In genomic region chr14:23562822-23563472, GRCh38 we compare ENCODE assay signal across 9 cellular contexts. TPM values are rescaled to one million over a fixed set of nuclear protein-coding genes. Genes with fewer than 3 reads are reported as not detected.
A peak's percentile ranks its signal among the peaks of the same experiment; 100 is the strongest.
DNase-seq lines count a peak whose midpoint lies in the region; ATAC-seq and TF ChIP-seq lines count a peak whose summit lies in the region.
"Had no signal": no experiment of that assay in that cellular context is flagged by ENCODE, and none has a peak within 500 bp of the region (broad histone marks: within the 10 kb centered on the region; RNA-seq: fewer than 3 reads in every experiment).

No MANE protein-coding gene starts in this region.

- peak overlapping the region; percentile 27 for H3K27ac ChIP-seq in parathyroid adenoma

- H3K27me3 ChIP-seq in parathyroid adenoma (ENCODE audit: control insufficient read depth, insufficient read depth, low read length) = no peaks in the 10 kb centered on the region

- no peaks in the 10 kb centered on the region for H3K36me3 ChIP-seq in parathyroid adenoma (ENCODE audit: control insufficient read depth, insufficient read depth, low read length)

- no peaks in the 10 kb centered on the region for H3K79me2 ChIP-seq in parathyroid adenoma

- no peak overlapping the region for H3K4me2 ChIP-seq in parathyroid adenoma (ENCODE audit: low read length)

- H3K4me3 ChIP-seq in GM12865 (ENCODE audit: low read depth, low read length) (no peak overlapping the region), epithelial cell of proximal tubule (ENCODE audit: low read depth, low read length) (no peak overlapping the region), parathyroid adenoma (ENCODE audit: low read depth, low read length) (no peak overlapping the region)

- H3K9ac ChIP-seq in parathyroid adenoma = no peak overlapping the region

- TF ChIP-seq CTCF in GM12865 (IDR thresholded peaks at IDR 0.05; ENCODE audit: insufficient read depth, low read depth, low read length, missing control alignments) (peak; percentile 95), epithelial cell of proximal tubule (conservative IDR thresholded peaks at IDR 0.05; ENCODE audit: low read depth, low read length) (peak; percentile 96), parathyroid adenoma (IDR thresholded peaks at IDR 0.05) (peak; percentile 93)

- peak; percentile 48 for DNase-seq in ACHN
- peak; percentile 66 for DNase-seq in GM12865 (ENCODE audit: low read depth)
- peak; percentile 79 for DNase-seq in NCI-H2227 (lab: John Stamatoyannopoulos, UW; ENCODE audit: unreplicated experiment)
- DNase-seq in activated CD8-positive, alpha-beta memory T cell treated with anti-CD3 and anti-CD28 coated beads for 4 hours (ENCODE audit: low read depth in 2 of 2) = peak; percentile 28 to 35
- no peak for DNase-seq in epithelial cell of proximal tubule (ENCODE audit: low read depth)
- no peak for DNase-seq in NCI-H226

- H3K9me3 ChIP-seq in parathyroid adenoma (ENCODE audit: control insufficient read depth, low read length) = no peaks in the 10 kb centered on the region

- ATAC-seq in GM18517 (IDR thresholded peaks at IDR 0.05; ENCODE audit: unreplicated experiment) = no peak

- peaks cover 9% of the 10 kb centered on the region for H3K4me1 ChIP-seq in parathyroid adenoma

- in situ Hi-C loops in ACHN (cut with HindIII; ENCODE audit: low pct_ligation_motif_present, low pct_unique_long_range_greater_than_20kb, low sequenced_read_pairs) = no loop called here

- no peak overlapping the region for H2AFZ ChIP-seq in parathyroid adenoma

RNA-seq across cellular contexts. Expression of gene AP1G2, which starts 4.6 kb away (rescaled TPM):
- total RNA-seq in epithelial cell of proximal tubule = 55.4 and 89.9 TPM in 2 replicates

RNA-seq across cellular contexts. Expression of gene THTPA, which starts 6.9 kb away (rescaled TPM):
- total RNA-seq in epithelial cell of proximal tubule = 10.4 and 37.2 TPM in 2 replicates

RNA-seq across cellular contexts. Expression of gene ZFHX2, which starts 11.4 kb away (rescaled TPM):
- 0.58 and 0.81 TPM in 2 replicates for total RNA-seq in epithelial cell of proximal tubule

RNA-seq across cellular contexts. Expression of gene JPH4, which starts 15.6 kb away (rescaled TPM):
- 0.06 TPM in 1 of 2 replicates, not detected in the other for total RNA-seq in epithelial cell of proximal tubule
- total RNA-seq: pulmonary artery endothelial cell had no signal

Comparison
In these comparisons a context has a peak if more than half of its experiments do, and no peak if none do; other contexts are left out.
1. DNase-seq: peak in ACHN (single experiment), GM12865 (single experiment), NCI-H2227 (single experiment) and activated CD8-positive, alpha-beta memory T cell treated with anti-CD3 and anti-CD28 coated beads for 4 hours (2 of 2); none in epithelial cell of proximal tubule (single experiment) and NCI-H226 (single experiment).
2. Peak in every context shown above with its lines, with median percentiles within 50 percentile points of each other: CTCF ChIP-seq.